8 cellular contexts compared by ENCODE assay signal in genomic region chr6:3157151-3157933, GRCh38. TPM values are rescaled to one million over a fixed set of nuclear protein-coding genes. Genes with fewer than 3 reads are reported as not detected.
A peak's percentile ranks its signal among the peaks of the same experiment; 100 is the strongest.
DNase-seq lines count a peak whose midpoint lies in the region; ATAC-seq and TF ChIP-seq lines count a peak whose summit lies in the region.

TUBB2A (minus strand) TSS chr6:3157544; CDS start chr6:3157463, 81 bp downstream.

- intact Hi-C loops in testis (cut with DNase I; ENCODE audit: low total_unique reads), result no loop called here

- TF ChIP-seq CTCF in osteoblast (IDR thresholded peaks at IDR 0.05; ENCODE audit: extremely low read depth, low read depth, low read length) (peak; percentile 40), testis (IDR thresholded peaks at IDR 0.05) (peak; percentile 32 to 45 (median 39))

- H3K4me2 ChIP-seq in osteoblast (ENCODE audit: insufficient read depth, low read length), result peak within 1 kb of the TSS; percentile 98

- peak within 1 kb of the TSS; percentile 41 for H2AFZ ChIP-seq in osteoblast (ENCODE audit: low read length)

- peaks cover 15% of the 10 kb centered on the region for H4K20me1 ChIP-seq in osteoblast (ENCODE audit: insufficient read depth, low read length)

- H3K4me1 ChIP-seq in osteoblast (ENCODE audit: insufficient read depth, low read length) (peaks cover 3% of the 10 kb centered on the region), testis (no peaks in the 10 kb centered on the region)

- H3K36me3 ChIP-seq in osteoblast (ENCODE audit: insufficient read depth, low read length), result peaks cover 25% of the 10 kb centered on the region
- no peaks in the 10 kb centered on the region for H3K36me3 ChIP-seq in testis (ENCODE audit: low read depth, missing control alignments)

- H3K4me3 ChIP-seq in osteoblast (ENCODE audit: insufficient read depth, low read length), result peak within 1 kb of the TSS; percentile 98
- H3K4me3 ChIP-seq in testis, result peak within 1 kb of the TSS; percentile 63 to 81

- peak; percentile 13 for TF ChIP-seq POLR2A in testis (IDR thresholded peaks at IDR 0.05)

- peak; percentile 67 for ATAC-seq in GM21367 (IDR thresholded peaks at IDR 0.05; ENCODE audit: unreplicated experiment)

- WGBS in testis, 2 donors, result 0% methylated on average over 34 of the region's 95 CpGs; no CpG with 5 or more reads in 1 of the 2 donors

- DNase-seq in DMS 273 (lab: John Stamatoyannopoulos, UW; ENCODE audit: unreplicated experiment) (peak; percentile 91), HUDEP-2 (lab: John Stamatoyannopoulos, UW; ENCODE audit: unreplicated experiment in 76 of 76) (peak in 72 of 76 experiments; percentile 38 to 95 (median 82)), SK-N-DZ (ENCODE audit: low spot score) (peak; percentile 71), glomerular endothelial cell (ENCODE audit: extremely low read depth, low read depth, low spot score) (no peak), osteoblast (ENCODE audit: insufficient read length, low spot score, missing footprints) (peak; percentile 100), testis (peak; percentile 84)
- DNase-seq in activated naive CD4-positive, alpha-beta T cell treated with anti-CD3 and anti-CD28 coated beads, Interleukin-2, amount 50 U/mL, for 16 hours, result peak; percentile 88

- H3K79me2 ChIP-seq in osteoblast (ENCODE audit: insufficient read depth, low read length), result peaks cover 8% of the 10 kb centered on the region

- H3K9me3 ChIP-seq in osteoblast (ENCODE audit: low read depth, low read length) (no peaks in the 10 kb centered on the region), testis (no peaks in the 10 kb centered on the region)

- H3K27ac ChIP-seq in osteoblast (ENCODE audit: low read depth, low read length), result peak within 1 kb of the TSS; percentile 79
- H3K27ac ChIP-seq in testis, result peak within 1 kb of the TSS; percentile 81 to 83

- H3K27me3 ChIP-seq in osteoblast (ENCODE audit: insufficient read depth, low read length) (no peaks in the 10 kb centered on the region), testis (no peaks in the 10 kb centered on the region)

RNA-seq across cellular contexts. Expression of gene TUBB2A, which starts in this region (rescaled TPM):
- 173 and 229 TPM in 2 replicates for polyA plus RNA-seq in SK-N-DZ (2014; cell fraction: cytosol; rRNA removed)
- polyA plus RNA-seq in SK-N-DZ (2014; cell fraction: nucleus; rRNA removed), result 78.9 and 98.7 TPM in 2 replicates
- total RNA-seq in glomerular endothelial cell (238 and 260 TPM in 2 replicates), osteoblast (44.5 and 49.5 TPM in 2 replicates), testis (10 to 100 TPM; 13.5 to 17.7 TPM)
- polyA plus RNA-seq in testis (ENCODE audit: insufficient read depth, low read depth, low replicate concordance), result 23.7 TPM
